8 cellular contexts compared by ENCODE assay signal in genomic region chr3:48240711-48241491, GRCh38. TPM values are rescaled to one million over a fixed set of nuclear protein-coding genes. Genes with fewer than 3 reads are reported as not detected.
DNase-seq lines count a peak whose midpoint lies in the region; ATAC-seq, FAIRE-seq and TF ChIP-seq lines count a peak whose summit lies in the region.

ZNF589 (plus strand) TSS chr3:48241104; CDS start chr3:48241172, 68 bp downstream.

- peak; percentile 98 for FAIRE-seq in GM12892 (lab: Jason Lieb, UNC)

- peak in 1 of 3 experiments; percentile 25 for TF ChIP-seq CTCF in vagina (IDR thresholded peaks at IDR 0.05)

- DNase-seq in GM12892 (ENCODE audit: insufficient read length) (peak; percentile 91), NCI-H1436 (lab: John Stamatoyannopoulos, UW) (peak; percentile 80), T-helper 1 cell (peak; percentile 86 to 98 (median 91)), amniotic stem cell (lab: John Stamatoyannopoulos, UW) (peak; percentile 76), left ventricle myocardium superior (peak; percentile 95), putamen (ENCODE audit: low spot score) (peak; percentile 88), vagina (ENCODE audit: extremely low spot score in 2 of 2) (no peak)

- H3K27ac ChIP-seq in vagina = peak within 1 kb of the TSS; percentile 65

- intact Hi-C loops in left ventricle myocardium superior (cut with micrococcal nuclease) = no loop called here
- intact Hi-C loops in vagina (cut with DNase I) = no loop called here

- H3K9me3 ChIP-seq in vagina = no peaks in the 10 kb centered on the region

- H3K4me3 ChIP-seq in vagina = peak within 1 kb of the TSS; percentile 70 to 94

- H3K36me3 ChIP-seq in vagina = no peaks in the 10 kb centered on the region

- ATAC-seq in HG02840 (IDR thresholded peaks at IDR 0.05; ENCODE audit: low FRiP score, unreplicated experiment) (peak; percentile 90), left ventricle myocardium superior (peak; percentile 97)

- no peaks in the 10 kb centered on the region for H3K27me3 ChIP-seq in vagina

- peak; percentile 95 for TF ChIP-seq POLR2A in GM12892 (IDR thresholded peaks at IDR 0.05; ENCODE audit: low read depth, low read length)
- TF ChIP-seq POLR2A in vagina (IDR thresholded peaks at IDR 0.05) = peak in 1 of 2 donors; percentile 78

- peaks cover 61% of the 10 kb centered on the region for H3K4me1 ChIP-seq in vagina

RNA-seq across cellular contexts. Expression of gene ZNF589, which starts in this region (rescaled TPM):
- polyA plus RNA-seq in GM12892 (2012; ENCODE audit: missing spikeins) = 24.5 TPM
- total RNA-seq in left ventricle myocardium superior (5.3 TPM), vagina (12.3 TPM)

Comparison
In these comparisons a context has a peak if more than half of its experiments do, and no peak if none do; other contexts are left out.
1. DNase-seq: peak in GM12892 (single experiment), NCI-H1436 (single experiment), T-helper 1 cell (5 of 5), amniotic stem cell (single experiment), left ventricle myocardium superior (single experiment) and putamen (single experiment); none in vagina (0 of 2).